Comparison of ENCODE assay signal across 14 cellular contexts in the genomic region with DNA sequence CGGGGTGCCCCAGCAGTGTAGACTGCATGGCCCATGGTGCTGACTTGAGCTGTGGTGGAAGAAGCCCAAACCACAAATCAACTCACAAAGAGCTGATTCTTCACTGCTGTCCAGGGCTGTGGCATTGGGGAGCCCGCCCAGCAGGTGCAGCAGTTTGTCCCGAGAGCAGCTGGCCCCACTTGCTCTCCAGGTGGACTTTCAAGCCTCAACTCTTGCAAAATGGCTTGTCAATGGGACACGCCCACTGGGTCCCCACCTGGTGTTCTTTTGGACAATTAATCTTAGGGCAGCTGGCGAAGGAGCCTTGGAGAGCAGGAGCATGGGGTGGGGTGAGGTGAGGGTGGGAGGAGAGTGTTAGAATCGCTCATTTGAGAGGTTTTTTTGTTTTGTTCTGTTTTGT.
"Had no signal": no experiment of that assay in that cellular context is flagged by ENCODE, and none has a peak within 500 bp of the region (broad histone marks: within the 10 kb centered on the region; RNA-seq: fewer than 3 reads in every experiment).

No MANE protein-coding gene starts in this region.

- DNase-seq: activated naive CD8-positive, alpha-beta T cell treated with anti-CD3 and anti-CD28 coated beads for 36 hours; brain microvascular endothelial cell; effector CD4-positive, alpha-beta T cell; esophagus squamous epithelium; islet precursor cell; naive B cell; pancreas; stimulated activated CD4-positive, alpha-beta T cell treated with anti-CD3 and anti-CD28 coated beads, Interleukin-12 subunit alpha, Interleukin-12 subunit beta, amount 100 ng/mL, for 4 hours had no signal

- H3K4me3 ChIP-seq: coronary artery, esophagus squamous epithelium, hepatocyte, neural progenitor cell, pancreas had no signal

- H3K27ac ChIP-seq: brain microvascular endothelial cell, coronary artery, esophagus squamous epithelium, hepatocyte, neural progenitor cell, pancreas had no signal

- H3K27me3 ChIP-seq: brain microvascular endothelial cell, esophagus squamous epithelium, hepatocyte, neural progenitor cell, pancreas had no signal

- ATAC-seq: activated CD4-positive, CD25-positive, alpha-beta regulatory T cell treated with anti-CD3 and anti-CD28 coated beads, Interleukin-2, amount 50 U/mL, for 24 hours; left lobe of liver; pancreas; stimulated activated effector memory CD8-positive, alpha-beta T cell treated with anti-CD3 and anti-CD28 coated beads, Interleukin-12 subunit alpha, Interleukin-12 subunit beta, amount 100 ng/mL, for 72 hours had no signal

- H3K36me3 ChIP-seq: brain microvascular endothelial cell, esophagus squamous epithelium, neural progenitor cell, pancreas had no signal

- H3K9me3 ChIP-seq: pancreas had no signal
